Comparison of ENCODE assay signal across 18 cellular contexts in genomic region chr19:3493651-3494050, GRCh38. TPM values are rescaled to one million over a fixed set of nuclear protein-coding genes. Genes with fewer than 3 reads are reported as not detected.
"Had no signal": no experiment of that assay in that cellular context is flagged by ENCODE, and none has a peak within 500 bp of the region (broad histone marks: within the 10 kb centered on the region; RNA-seq: fewer than 3 reads in every experiment).

No MANE protein-coding gene starts in this region.

- H3K9me3 ChIP-seq: heart right ventricle, lower lobe of right lung, thoracic aorta, upper lobe of left lung had no signal

- DNase-seq: activated gamma-delta T cell treated with Interleukin-2 at 50 U/mL for 16 hours; effector CD4-positive, alpha-beta T cell; heart right ventricle; left colon; lower lobe of right lung; naive B cell; small intestine had no signal

- H3K9me3 Mint-ChIP-seq: activated naive CD8-positive, alpha-beta T cell treated with anti-CD3 and anti-CD28 coated beads for 36 hours; naive B cell; stimulated activated effector memory CD8-positive, alpha-beta T cell treated with anti-CD3 and anti-CD28 coated beads, Interleukin-12 subunit alpha, Interleukin-12 subunit beta, amount 100 ng/mL, for 72 hours had no signal

- H3K27me3 Mint-ChIP-seq: activated naive CD8-positive, alpha-beta T cell treated with anti-CD3 and anti-CD28 coated beads for 36 hours; naive B cell had no signal

- H3K27me3 ChIP-seq: heart right ventricle, upper lobe of left lung had no signal

- H3K4me3 Mint-ChIP-seq: activated CD8-positive, alpha-beta T cell treated with anti-CD3 and anti-CD28 coated beads, Interleukin-2, amount 10 ng/mL, durations not matched to agents 7 days and 5 days; naive B cell; stimulated activated effector memory CD8-positive, alpha-beta T cell treated with anti-CD3 and anti-CD28 coated beads, Interleukin-12 subunit alpha, Interleukin-12 subunit beta, amount 100 ng/mL, for 72 hours had no signal

- H3K4me3 ChIP-seq: heart right ventricle, lower lobe of right lung, SK-N-MC, thoracic aorta, upper lobe of left lung had no signal

- H3K27ac Mint-ChIP-seq: activated CD8-positive, alpha-beta T cell treated with anti-CD3 and anti-CD28 coated beads, Interleukin-2, amount 10 ng/mL, durations not matched to agents 7 days and 5 days; activated naive CD8-positive, alpha-beta T cell treated with anti-CD3 and anti-CD28 coated beads for 36 hours had no signal

- H3K4me1 ChIP-seq: lower lobe of right lung had no signal

- H3K27ac ChIP-seq: heart right ventricle, lower lobe of right lung, SK-N-MC, thoracic aorta, upper lobe of left lung had no signal

RNA-seq across cellular contexts. Expression of gene SMIM44, which starts 10.4 kb away (rescaled TPM):
- total RNA-seq: activated CD8-positive, alpha-beta T cell treated with anti-CD3 and anti-CD28 coated beads, Interleukin-2, amount 10 ng/mL, durations not matched to agents 7 days and 5 days; activated naive CD8-positive, alpha-beta T cell treated with anti-CD3 and anti-CD28 coated beads for 36 hours; cerebellum; fibroblast of villous mesenchyme; heart right ventricle; lower lobe of right lung; occipital lobe; sciatic nerve; thoracic aorta; upper lobe of left lung had no signal

RNA-seq across cellular contexts. Expression of gene SMIM24, which starts 13.3 kb away (rescaled TPM):
- total RNA-seq: fibroblast of villous mesenchyme, heart right ventricle, lower lobe of right lung, occipital lobe, sciatic nerve, thoracic aorta had no signal

RNA-seq across cellular contexts. Expression of gene TEKTIP1, which starts 45.3 kb away (rescaled TPM):
- total RNA-seq: epithelial cell of proximal tubule, fibroblast of villous mesenchyme, occipital lobe, thoracic aorta had no signal
